ENCODE assay signal across 14 cellular contexts in the genomic region with DNA sequence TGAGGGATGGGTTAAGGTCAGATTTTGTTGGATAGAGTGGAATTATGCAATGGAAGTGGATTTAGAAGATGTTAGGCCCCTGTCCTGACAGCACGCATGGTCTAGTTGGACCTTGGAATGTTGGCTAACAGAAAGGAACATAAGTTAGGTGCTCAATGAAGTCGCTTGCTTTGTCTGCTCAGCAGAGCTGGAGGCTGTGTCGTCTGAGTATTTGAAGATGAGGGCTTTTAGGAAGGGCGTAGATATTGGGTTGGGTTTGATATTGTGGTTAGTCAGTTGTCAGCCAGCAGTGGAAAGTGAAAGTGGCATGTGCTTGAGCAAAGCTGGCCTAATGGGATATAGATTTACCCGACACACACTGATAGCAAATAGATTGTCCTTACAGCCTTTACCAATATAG.
DNase-seq lines count a peak whose midpoint lies in the region; ATAC-seq, FAIRE-seq and TF ChIP-seq lines count a peak whose summit lies in the region.
"Had no signal": no experiment of that assay in that cellular context is flagged by ENCODE, and none has a peak within 500 bp of the region (broad histone marks: within the 10 kb centered on the region; RNA-seq: fewer than 3 reads in every experiment).

No MANE protein-coding gene starts in this region.

- H3K4me1 ChIP-seq in BLaER1 = peaks cover 86% of the 10 kb centered on the region

- peak overlapping the region; percentile 6 for H3K4me3 Mint-ChIP-seq in T-helper 2 cell treated with Interferon-gamma antibody and Interleukin-4, amounts not matched to agents 5 μg/mL and 100 μg/mL, for 36 hours
- H3K4me3 Mint-ChIP-seq: nephron progenitor cell had no signal

- peak overlapping the region; percentile 75 for H3K4me2 ChIP-seq in BLaER1

- peak; percentile 64 for ATAC-seq in left lobe of liver

- FAIRE-seq in GM12891 (lab: Jason Lieb, UNC) = peak; percentile 93
- FAIRE-seq: GM12892 had no signal

- H3K4me1 Mint-ChIP-seq in T-helper 2 cell treated with Interferon-gamma antibody and Interleukin-4, amounts not matched to agents 5 μg/mL and 100 μg/mL, for 36 hours (ENCODE audit: low read depth) = peaks cover 32% of the 10 kb centered on the region

- intact Hi-C loops in head of caudate nucleus (cut with DNase I) (no loop called here), dorsolateral prefrontal cortex (cut with DNase I) (no loop called here)

- H3K27ac ChIP-seq in BLaER1 (peak overlapping the region; percentile 42; the same call in 1 of the 2 replicates), dorsolateral prefrontal cortex (peak overlapping the region in 24 of 59 donors; percentile 3 to 71 (median 34)), caudate nucleus (ENCODE audit: low read depth, low read length) (no peak overlapping the region)
- H3K27ac ChIP-seq: epithelial cell of prostate had no signal

- TF ChIP-seq CTCF in dorsolateral prefrontal cortex (IDR thresholded peaks at IDR 0.05 in 54 of 56, conservative IDR thresholded peaks at IDR 0.05 in 2 of 56; ENCODE audit: low read depth in 1 of 56, partially characterized antibody in 56 of 56) = no peak

- peaks cover 99% of the 10 kb centered on the region for H4K20me1 ChIP-seq in BLaER1

- no peak; the same call in 1 of the 2 replicates for TF ChIP-seq POLR2A in GM12891 (IDR thresholded peaks at IDR 0.05; ENCODE audit: low read depth, low read length)

- no peaks in the 10 kb centered on the region for H3K36me3 Mint-ChIP-seq in T-helper 2 cell treated with Interferon-gamma antibody and Interleukin-4, amounts not matched to agents 5 μg/mL and 100 μg/mL, for 36 hours (ENCODE audit: low read depth)

- H3K9me3 ChIP-seq in BLaER1 = no peaks in the 10 kb centered on the region

- no peaks in the 10 kb centered on the region for H3K9me3 Mint-ChIP-seq in T-helper 2 cell treated with Interferon-gamma antibody and Interleukin-4, amounts not matched to agents 5 μg/mL and 100 μg/mL, for 36 hours
- H3K9me3 Mint-ChIP-seq: nephron progenitor cell had no signal

- DNase-seq in GM12891 (ENCODE audit: insufficient read length, low spot score) (no peak), left lobe of liver (ENCODE audit: low spot score) (no peak), head of caudate nucleus (no peak), dorsolateral prefrontal cortex (no peak), caudate nucleus (lab: John Stamatoyannopoulos, UW) (no peak), T-helper 9 cell (no peak)
- no peak for DNase-seq in T-helper 2 cell treated with Interferon-gamma antibody and Interleukin-4, amounts not matched to agents 5 μg/mL and 100 μg/mL, for 36 hours (ENCODE audit: low spot score)
- DNase-seq: aorta, NCI-H2081 treated with DMSO at 0.1 percent for 48 hours, nephron progenitor cell, SHP77 treated with DMSO at 0.1 percent for 48 hours had no signal

- peak overlapping the region; percentile 3 for H3K27ac Mint-ChIP-seq in T-helper 2 cell treated with Interferon-gamma antibody and Interleukin-4, amounts not matched to agents 5 μg/mL and 100 μg/mL, for 36 hours

- peaks cover 22% of the 10 kb centered on the region; the same call in 1 of the 2 replicates for H3K36me3 ChIP-seq in BLaER1

- no peaks in the 10 kb centered on the region for H3K27me3 Mint-ChIP-seq in T-helper 2 cell treated with Interferon-gamma antibody and Interleukin-4, amounts not matched to agents 5 μg/mL and 100 μg/mL, for 36 hours (ENCODE audit: low read depth)

- H3K4me3 ChIP-seq in BLaER1 = no peak overlapping the region
- no peak overlapping the region for H3K4me3 ChIP-seq in dorsolateral prefrontal cortex

- H3K9ac ChIP-seq in BLaER1 = no peak overlapping the region

- H3K27me3 ChIP-seq in BLaER1 = no peaks in the 10 kb centered on the region
- no peaks in the 10 kb centered on the region for H3K27me3 ChIP-seq in dorsolateral prefrontal cortex

TF ChIP-seq in GM12891, 5 proteins besides CTCF, POLR2A, EP300 and RAD21:
- TF ChIP-seq SPI1 (IDR thresholded peaks at IDR 0.05; ENCODE audit: low read depth, low read length) = no peak
- TF ChIP-seq TAF1 (IDR thresholded peaks at IDR 0.05; ENCODE audit: low read depth, low read length) = no peak
- TF ChIP-seq PAX5 (IDR thresholded peaks at IDR 0.05; ENCODE audit: insufficient read depth, low read length, severe bottlenecking) = no peak
- TF ChIP-seq POU2F2 (IDR thresholded peaks at IDR 0.05; ENCODE audit: low read depth, low read length) = no peak
- no peak for TF ChIP-seq POLR2AphosphoS5 (IDR thresholded peaks at IDR 0.05; ENCODE audit: low read depth, low read length)
